8 cellular contexts compared by ENCODE assay signal in genomic region chr2:64488050-64488974, GRCh38. TPM values are rescaled to one million over a fixed set of nuclear protein-coding genes. Genes with fewer than 3 reads are reported as not detected.
DNase-seq lines count a peak whose midpoint lies in the region; ATAC-seq, FAIRE-seq and TF ChIP-seq lines count a peak whose summit lies in the region.

No MANE protein-coding gene starts in this region.

- no peak overlapping the region for H3K9ac ChIP-seq in colonic mucosa (ENCODE audit: low read depth in 2 of 2, low read length in 2 of 2)

- H3K27ac ChIP-seq in colonic mucosa (no peak overlapping the region), lower lobe of right lung (no peak overlapping the region)

- ATAC-seq in lower lobe of right lung (peak; percentile 80 to 86), GM21367 (IDR thresholded peaks at IDR 0.05; ENCODE audit: unreplicated experiment) (no peak)

- H3K36me3 ChIP-seq in colonic mucosa (no peaks in the 10 kb centered on the region), lower lobe of right lung (no peaks in the 10 kb centered on the region)

- H3K27me3 ChIP-seq in colonic mucosa: no peaks in the 10 kb centered on the region
- no peaks in the 10 kb centered on the region for H3K27me3 ChIP-seq in lower lobe of right lung (ENCODE audit: low read depth)

- H3K4me1 ChIP-seq in colonic mucosa: no peaks in the 10 kb centered on the region
- peaks cover 8% of the 10 kb centered on the region for H3K4me1 ChIP-seq in lower lobe of right lung

- TF ChIP-seq CTCF in D721Med (IDR thresholded peaks at IDR 0.05; ENCODE audit: insufficient read depth, missing control alignments): peak; percentile 92
- peak; percentile 99 for TF ChIP-seq CTCF in colonic mucosa (IDR thresholded peaks at IDR 0.05)
- peak; percentile 98 for TF ChIP-seq CTCF in lower lobe of right lung (IDR thresholded peaks at IDR 0.05)

- intact Hi-C loops in colonic mucosa (cut with DNase I): loop anchor here (5.0 kb wide), 1 partner anchor 441 kb away; no protein-coding TSS in a partner anchor
- intact Hi-C loops in lower lobe of right lung (cut with DNase I): loop anchor here (5.0 kb wide), 1 partner anchor 156 kb away; no protein-coding TSS in a partner anchor

- FAIRE-seq in D721Med (lab: Jason Lieb, UNC): no peak

- DNase-seq in D721Med (ENCODE audit: insufficient read length, low spot score) (peak; percentile 52), H4 (ENCODE audit: low spot score) (peak; percentile 19), NCI-H2107 treated with DMSO at 0.1 percent for 48 hours (lab: John Stamatoyannopoulos, UW; ENCODE audit: unreplicated experiment) (peak; percentile 15), colonic mucosa (peak; percentile 84), lower lobe of right lung (peak; percentile 77)
- DNase-seq in activated CD4-positive, alpha-beta T cell treated with anti-CD3 and anti-CD28 coated beads for 48 hours: peak; percentile 88
- peak; percentile 71 for DNase-seq in stimulated activated CD8-positive, alpha-beta memory T cell treated with anti-CD3 and anti-CD28 coated beads, Interleukin-12 subunit alpha, Interleukin-12 subunit beta, amount 100 ng/mL, for 1 hour (ENCODE audit: low read depth)

- H3K9me3 ChIP-seq in colonic mucosa: no peaks in the 10 kb centered on the region
- no peaks in the 10 kb centered on the region for H3K9me3 ChIP-seq in lower lobe of right lung

- H3K4me3 ChIP-seq in colonic mucosa: no peak overlapping the region
- H3K4me3 ChIP-seq in lower lobe of right lung: no peak overlapping the region

RNA-seq across cellular contexts. Expression of gene LGALSL, which starts 34.4 kb away (rescaled TPM):
- 5.0 and 6.4 TPM in 2 replicates for total RNA-seq in H4 (2014; rRNA removed; shearing (Covaris generic))
- total RNA-seq in colonic mucosa (10 to 100 TPM; 26.4 to 34.8 TPM), lower lobe of right lung (30.8 TPM)

RNA-seq across cellular contexts. Expression of gene AFTPH, which starts 35.8 kb away (rescaled TPM):
- total RNA-seq in H4 (2014; rRNA removed; shearing (Covaris generic)): 16.8 and 23.3 TPM in 2 replicates
- total RNA-seq in colonic mucosa (10 to 100 TPM; 49.4 to 67.3 TPM), lower lobe of right lung (42.6 TPM)

Comparison
In these comparisons a context has a peak if more than half of its experiments do, and no peak if none do; other contexts are left out.
1. DNase-seq: peak in every context shown above with its lines; median percentile 88 in activated CD4-positive, alpha-beta T cell treated with anti-CD3 and anti-CD28 coated beads for 48 hours; 84 in colonic mucosa; 77 in lower lobe of right lung; 71 in stimulated activated CD8-positive, alpha-beta memory T cell treated with anti-CD3 and anti-CD28 coated beads, Interleukin-12 subunit alpha, Interleukin-12 subunit beta, amount 100 ng/mL, for 1 hour; 52 in D721Med; 19 in H4; 15 in NCI-H2107 treated with DMSO at 0.1 percent for 48 hours.